Comparison of ENCODE assay signal across 8 cellular contexts in genomic region chr2:143686585-143687164, GRCh38.
DNase-seq lines count a peak whose midpoint lies in the region; ATAC-seq, FAIRE-seq and TF ChIP-seq lines count a peak whose summit lies in the region.

No MANE protein-coding gene starts in this region.

- H4K20me1 ChIP-seq in Loucy (ENCODE audit: insufficient read depth, low read length, poor library complexity, severe bottlenecking) = no peaks in the 10 kb centered on the region

- no peak overlapping the region for H3K4me2 ChIP-seq in Loucy (ENCODE audit: low read depth, low read length, poor library complexity, severe bottlenecking)

- H3K36me3 ChIP-seq in Loucy (ENCODE audit: insufficient read depth, low read length) = peaks cover 6% of the 10 kb centered on the region; the same call in 1 of the 2 replicates
- H3K36me3 ChIP-seq in liver (ENCODE audit: control insufficient read depth in 4 of 4, insufficient read depth in 3 of 4, low read depth in 1 of 4, low read length in 3 of 4) = no peaks in the 10 kb centered on the region

- peak overlapping the region in 1 of 5 experiments; percentile 75 for H3K27ac Mint-ChIP-seq in brain

- H3K79me2 ChIP-seq in Loucy (ENCODE audit: insufficient read depth, low read length) = no peaks in the 10 kb centered on the region

- peaks cover 58% of the 10 kb centered on the region for H3K4me1 Mint-ChIP-seq in brain

- no peak overlapping the region for H2AFZ ChIP-seq in Loucy (ENCODE audit: low read length)

- H3K9ac ChIP-seq in Loucy (ENCODE audit: low read depth, low read length, poor library complexity, severe bottlenecking) (no peak overlapping the region), liver (ENCODE audit: low read depth in 1 of 2, low read length in 2 of 2) (no peak overlapping the region)

- H3F3A ChIP-seq in Loucy (ENCODE audit: low read depth) = no peaks in the 10 kb centered on the region

- no peak overlapping the region for H3K27ac ChIP-seq in liver (ENCODE audit: low read depth in 1 of 2, low read length in 2 of 2)

- peak; percentile 6 for FAIRE-seq in G401.6 (lab: Jason Lieb, UNC)

- peak; percentile 42 for DNase-seq in A172 (ENCODE audit: low spot score)
- no peak for DNase-seq in middle frontal gyrus (ENCODE audit: extremely low spot score, low spot score)
- DNase-seq in activated CD4-positive, alpha-beta T cell treated with anti-CD3 and anti-CD28 coated beads for 4 hours = no peak

- 56% methylated on average over 5 of the region's 5 CpGs for WGBS in liver

- H3K4me1 ChIP-seq in Loucy (ENCODE audit: insufficient read depth, low read length, poor library complexity, severe bottlenecking) = peaks cover 5% of the 10 kb centered on the region
- H3K4me1 ChIP-seq in liver (ENCODE audit: control insufficient read depth in 4 of 4, insufficient read depth in 4 of 4, low read length in 3 of 4) = no peaks in the 10 kb centered on the region

- ATAC-seq in GM19324 (IDR thresholded peaks at IDR 0.05; ENCODE audit: low FRiP score, unreplicated experiment) = no peak

- no peaks in the 10 kb centered on the region for H3K9me3 ChIP-seq in Loucy (ENCODE audit: insufficient read depth, low read depth, low read length)
- no peaks in the 10 kb centered on the region for H3K9me3 ChIP-seq in liver (ENCODE audit: control insufficient read depth in 4 of 4, low read length in 3 of 4)

- H3K9me2 ChIP-seq in Loucy (replicated peaks; ENCODE audit: low read depth, low read length) = no peaks in the 10 kb centered on the region

- no peaks in the 10 kb centered on the region for H3K36me3 Mint-ChIP-seq in brain

- TF ChIP-seq CTCF in Loucy (conservative IDR thresholded peaks at IDR 0.05; ENCODE audit: low read length) (peak; percentile 82), brain (conservative IDR thresholded peaks at IDR 0.05) (peak; percentile 45 to 65), liver (IDR thresholded peaks at IDR 0.05; ENCODE audit: low read depth, low read length, missing input control) (peak; percentile 47)

- peak; percentile 52 to 70 for TF ChIP-seq RAD21 in liver (IDR thresholded peaks at IDR 0.05)

- H3K4me3 ChIP-seq in Loucy (ENCODE audit: low read length, poor library complexity, severe bottlenecking) (no peak overlapping the region), liver (ENCODE audit: low read depth in 1 of 3, low read length in 3 of 3) (no peak overlapping the region)

- H3K27me3 Mint-ChIP-seq in brain = no peaks in the 10 kb centered on the region

- H3K4me3 Mint-ChIP-seq in brain = no peak overlapping the region

- H3K27me3 ChIP-seq in Loucy (ENCODE audit: insufficient read depth, low read length, poor library complexity, severe bottlenecking) (no peaks in the 10 kb centered on the region), liver (ENCODE audit: control insufficient read depth in 4 of 4, insufficient read depth in 4 of 4, low read length in 3 of 4) (peaks cover 0 to 2% (median 0%) of the 10 kb centered on the region in 4 donors)

- peaks cover 0 to under 1% (median 0%) of the 10 kb centered on the region in 5 experiments for H3K9me3 Mint-ChIP-seq in brain

TF ChIP-seq in liver, 16 proteins besides CTCF, POLR2A, EP300 and RAD21:
- TF ChIP-seq RXRA (IDR thresholded peaks at IDR 0.05) (no peak), FOXA1 (IDR thresholded peaks at IDR 0.05) (no peak), REST (IDR thresholded peaks at IDR 0.05) (no peak), NR2F2 (IDR thresholded peaks at IDR 0.05) (no peak), TAF1 (conservative IDR thresholded peaks at IDR 0.05) (no peak), ZBTB33 (IDR thresholded peaks at IDR 0.05) (no peak), EGR1 (IDR thresholded peaks at IDR 0.05; ENCODE audit: low read depth in 2 of 2) (no peak), HNF4A (conservative IDR thresholded peaks at IDR 0.05) (no peak), SP1 (IDR thresholded peaks at IDR 0.05) (no peak), YY1 (IDR thresholded peaks at IDR 0.05) (no peak), GABPA (IDR thresholded peaks at IDR 0.05 in 1 of 2, conservative IDR thresholded peaks at IDR 0.05 in 1 of 2) (no peak), JUND (IDR thresholded peaks at IDR 0.05) (no peak), HNF4G (IDR thresholded peaks at IDR 0.05) (no peak), MAX (IDR thresholded peaks at IDR 0.05) (no peak), FOXA2 (IDR thresholded peaks at IDR 0.05) (no peak)
- TF ChIP-seq, protein P1, sequence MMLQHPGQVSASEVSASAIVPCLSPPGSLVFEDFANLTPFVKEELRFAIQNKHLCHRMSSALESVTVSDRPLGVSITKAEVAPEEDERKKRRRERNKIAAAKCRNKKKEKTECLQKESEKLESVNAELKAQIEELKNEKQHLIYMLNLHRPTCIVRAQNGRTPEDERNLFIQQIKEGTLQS (IDR thresholded peaks at IDR 0.05) = no peak
